Comparison of ENCODE assay signal across 1 cellular context in the genomic region with DNA sequence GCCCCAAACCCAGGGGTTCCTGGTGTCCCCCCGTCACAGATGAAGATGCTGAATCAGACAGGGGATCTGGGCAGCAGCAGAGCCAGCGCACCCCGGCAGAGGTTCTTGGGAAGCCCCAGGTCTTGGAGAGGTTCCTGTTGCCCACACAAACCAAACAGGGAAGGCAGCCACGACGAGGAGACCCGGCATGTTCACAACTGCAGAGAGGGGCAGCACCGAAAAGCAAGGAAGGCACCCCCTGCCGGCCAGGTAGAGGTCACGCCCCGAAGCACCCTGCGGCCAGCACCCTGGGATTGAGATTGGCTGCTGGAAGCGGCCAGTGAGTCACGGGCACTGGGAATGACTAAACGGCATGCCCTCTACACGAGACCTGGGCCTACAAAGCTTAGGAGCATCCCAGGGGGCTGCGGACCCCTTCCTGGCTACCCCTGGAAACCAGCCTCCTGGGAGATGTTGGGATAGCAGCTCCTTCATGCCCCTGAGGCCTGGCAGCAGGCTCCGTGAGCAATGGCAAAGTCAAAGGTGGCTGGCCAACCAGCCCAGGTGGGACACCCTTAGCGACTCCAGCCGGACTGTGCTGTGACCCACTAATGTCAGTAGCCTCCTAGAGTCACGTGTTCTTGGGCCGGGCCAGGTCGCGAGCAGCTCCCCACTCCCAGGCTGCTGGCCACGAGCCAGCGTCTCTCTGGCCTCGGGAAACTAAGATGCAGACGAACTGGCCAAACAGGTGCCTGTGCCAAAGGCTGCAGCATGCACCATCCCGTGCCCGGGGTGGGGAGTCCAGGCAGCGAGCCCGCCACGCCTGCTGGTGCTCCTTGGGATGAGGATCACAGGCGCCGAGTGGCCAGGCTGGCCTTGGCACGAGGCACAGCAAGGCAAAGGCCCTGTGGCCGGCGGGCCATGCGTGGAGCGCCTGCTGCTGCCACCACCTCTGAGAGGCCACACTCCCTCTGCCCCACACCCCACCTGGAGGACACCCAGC.
TF ChIP-seq lines count a peak whose summit lies in the region.

No MANE protein-coding gene starts in this region.

TF ChIP-seq in K562, 482 proteins besides CTCF, POLR2A, EP300 and RAD21:
- no peak for TF ChIP-seq NUFIP1 (IDR thresholded peaks at IDR 0.05; ENCODE audit: partially characterized antibody)
- TF ChIP-seq, protein P1, sequence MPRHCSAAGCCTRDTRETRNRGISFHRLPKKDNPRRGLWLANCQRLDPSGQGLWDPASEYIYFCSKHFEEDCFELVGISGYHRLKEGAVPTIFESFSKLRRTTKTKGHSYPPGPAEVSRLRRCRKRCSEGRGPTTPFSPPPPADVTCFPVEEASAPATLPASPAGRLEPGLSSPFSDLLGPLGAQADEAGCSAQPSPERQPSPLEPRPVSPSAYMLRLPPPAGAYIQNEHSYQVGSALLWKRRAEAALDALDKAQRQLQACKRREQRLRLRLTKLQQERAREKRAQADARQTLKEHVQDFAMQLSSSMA (CRISPR knock-in tag; IDR thresholded peaks at IDR 0.05) = no peak
- TF ChIP-seq NFIC (IDR thresholded peaks at IDR 0.05) = 0 out of 2 replicates have a peak, but pooled peaks have one; percentile 14
- no peak for TF ChIP-seq CTBP1 (IDR thresholded peaks at IDR 0.05; ENCODE audit: borderline replicate concordance)
- no peak for TF ChIP-seq TAF15 (IDR thresholded peaks at IDR 0.05; ENCODE audit: low read depth, low read length)
- TF ChIP-seq TAF7 (tag; IDR thresholded peaks at IDR 0.05) = no peak
- no peak for TF ChIP-seq NR2C2 (CRISPR knock-in tag; IDR thresholded peaks at IDR 0.05)
- TF ChIP-seq NR2C2 (tag; IDR thresholded peaks at IDR 0.05) = no peak
- peak; percentile 51 for TF ChIP-seq RBM22 (IDR thresholded peaks at IDR 0.05; ENCODE audit: low read depth, low read length, poor library complexity, severe bottlenecking)
- TF ChIP-seq, protein P2, sequence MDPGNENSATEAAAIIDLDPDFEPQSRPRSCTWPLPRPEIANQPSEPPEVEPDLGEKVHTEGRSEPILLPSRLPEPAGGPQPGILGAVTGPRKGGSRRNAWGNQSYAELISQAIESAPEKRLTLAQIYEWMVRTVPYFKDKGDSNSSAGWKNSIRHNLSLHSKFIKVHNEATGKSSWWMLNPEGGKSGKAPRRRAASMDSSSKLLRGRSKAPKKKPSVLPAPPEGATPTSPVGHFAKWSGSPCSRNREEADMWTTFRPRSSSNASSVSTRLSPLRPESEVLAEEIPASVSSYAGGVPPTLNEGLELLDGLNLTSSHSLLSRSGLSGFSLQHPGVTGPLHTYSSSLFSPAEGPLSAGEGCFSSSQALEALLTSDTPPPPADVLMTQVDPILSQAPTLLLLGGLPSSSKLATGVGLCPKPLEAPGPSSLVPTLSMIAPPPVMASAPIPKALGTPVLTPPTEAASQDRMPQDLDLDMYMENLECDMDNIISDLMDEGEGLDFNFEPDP (CRISPR knock-in tag; IDR thresholded peaks at IDR 0.05) = no peak
